10 cellular contexts compared by ENCODE assay signal in genomic region chr7:27106181-27106905, GRCh38. TPM values are rescaled to one million over a fixed set of nuclear protein-coding genes. Genes with fewer than 3 reads are reported as not detected.
DNase-seq lines count a peak whose midpoint lies in the region; ATAC-seq, FAIRE-seq and TF ChIP-seq lines count a peak whose summit lies in the region.
"Had no signal": no experiment of that assay in that cellular context is flagged by ENCODE, and none has a peak within 500 bp of the region (broad histone marks: within the 10 kb centered on the region; RNA-seq: fewer than 3 reads in every experiment).

No MANE protein-coding gene starts in this region.

- no peak overlapping the region for H3K4ac ChIP-seq in trophoblast cell (ENCODE audit: low read depth, low read length)

- no peak overlapping the region for H3K18ac ChIP-seq in trophoblast cell (ENCODE audit: low read length)

- H3K36me3 Mint-ChIP-seq in astrocyte (ENCODE audit: low read depth, unreplicated experiment) = peaks cover 6% of the 10 kb centered on the region

- peak overlapping the region; percentile 41 for H3K4me3 ChIP-seq in astrocyte (ENCODE audit: insufficient read depth, low read depth, low read length)
- H3K4me3 ChIP-seq in trophoblast cell (ENCODE audit: low read depth, low read length) = no peak overlapping the region
- H3K4me3 ChIP-seq in Karpas-422 (ENCODE audit: low read length) = no peak overlapping the region

- no CpG with 5 or more reads among the region's 44 CpGs for WGBS in trophoblast cell (ENCODE audit: extremely low coverage, insufficient coverage, insufficient read length)

- DNase-seq in DMS53 (lab: John Stamatoyannopoulos, UW) (peak; percentile 85), astrocyte (ENCODE audit: low read depth) (peak; percentile 52), islet precursor cell (peak; percentile 85), trophoblast cell (peak in 1 of 2 donors; percentile 48), Karpas-422 (no peak), HuH-7 (ENCODE audit: low spot score) (no peak)
- no peak for DNase-seq in activated CD4-positive, alpha-beta T cell treated with anti-CD3 and anti-CD28 coated beads for 1 hour
- DNase-seq: NCI-H1694 had no signal

- no peak overlapping the region for H4K12ac ChIP-seq in trophoblast cell (ENCODE audit: low read depth, low read length)

- H3K4me1 ChIP-seq in astrocyte (ENCODE audit: insufficient read depth, low read length) = peaks cover 42% of the 10 kb centered on the region
- H3K4me1 ChIP-seq in trophoblast cell (ENCODE audit: control insufficient read depth in 1 of 2, insufficient read depth in 2 of 2, low read length in 2 of 2) = peaks cover 6 to 7% of the 10 kb centered on the region in 2 experiments
- H3K4me1 ChIP-seq in Karpas-422 (ENCODE audit: low read length) = no peaks in the 10 kb centered on the region

- H3K27ac ChIP-seq in astrocyte (ENCODE audit: low read depth, low read length) = peak overlapping the region; percentile 65
- no peak overlapping the region for H3K27ac ChIP-seq in trophoblast cell (ENCODE audit: low read depth, low read length)
- no peak overlapping the region for H3K27ac ChIP-seq in Karpas-422 (ENCODE audit: low read length)
- H3K27ac ChIP-seq: C4-2B had no signal

- H3K27ac Mint-ChIP-seq in astrocyte (ENCODE audit: unreplicated experiment) = no peak overlapping the region

- no peaks in the 10 kb centered on the region for H3K9me2 ChIP-seq in Karpas-422 (replicated peaks; ENCODE audit: insufficient read depth, low read length)

- H3K36me3 ChIP-seq in astrocyte (ENCODE audit: insufficient read depth, low read length) (no peaks in the 10 kb centered on the region), trophoblast cell (ENCODE audit: control insufficient read depth in 1 of 2, insufficient read depth in 2 of 2, low read length in 2 of 2) (no peaks in the 10 kb centered on the region), Karpas-422 (ENCODE audit: insufficient read depth, low read length) (no peaks in the 10 kb centered on the region)

- no peaks in the 10 kb centered on the region for H3K4me1 Mint-ChIP-seq in astrocyte (ENCODE audit: low read depth, unreplicated experiment)

- H3K9ac ChIP-seq in astrocyte (ENCODE audit: low read length) (peak overlapping the region; percentile 68), trophoblast cell (ENCODE audit: low read length) (no peak overlapping the region), Karpas-422 (ENCODE audit: low read length) (no peak overlapping the region)

- H4K20me1 ChIP-seq in astrocyte (ENCODE audit: insufficient read depth, low read length) (no peaks in the 10 kb centered on the region), Karpas-422 (ENCODE audit: insufficient read depth, low read depth, low read length) (0 out of 2 replicates have a peak, but pooled peaks cover 8% of the 10 kb centered on the region)

- no peak for TF ChIP-seq CTCF in astrocyte (IDR thresholded peaks at IDR 0.05; ENCODE audit: insufficient read depth, low read depth, low read length)

- FAIRE-seq in astrocyte (lab: Jason Lieb, UNC) = no peak

- peaks cover 64% of the 10 kb centered on the region for H3K27me3 ChIP-seq in astrocyte (ENCODE audit: insufficient read depth, low read length)
- H3K27me3 ChIP-seq in trophoblast cell (ENCODE audit: insufficient read depth, low read length) = peaks cover 92% of the 10 kb centered on the region
- H3K27me3 ChIP-seq in Karpas-422 (ENCODE audit: low read length) = no peaks in the 10 kb centered on the region

- H3K9me3 ChIP-seq in astrocyte (ENCODE audit: insufficient read depth, low read depth, low read length) (no peaks in the 10 kb centered on the region), trophoblast cell (ENCODE audit: insufficient read depth, low read depth, low read length) (peaks cover 18% of the 10 kb centered on the region), Karpas-422 (ENCODE audit: low read length) (no peaks in the 10 kb centered on the region)

- H3K4me3 Mint-ChIP-seq in astrocyte (ENCODE audit: unreplicated experiment) = no peak overlapping the region

- H2BK120ac ChIP-seq in trophoblast cell (ENCODE audit: insufficient read depth, low read length, poor library complexity) = no peak overlapping the region

- H3K79me1 ChIP-seq in trophoblast cell (ENCODE audit: low read length) = no peaks in the 10 kb centered on the region

- no peak overlapping the region for H3K23ac ChIP-seq in trophoblast cell (ENCODE audit: low read length)

- H3K9me3 Mint-ChIP-seq in astrocyte (ENCODE audit: unreplicated experiment) = peaks cover 38% of the 10 kb centered on the region

- H2AFZ ChIP-seq in astrocyte (ENCODE audit: low read depth, low read length) = no peak overlapping the region
- H2AFZ ChIP-seq in trophoblast cell (ENCODE audit: insufficient read depth, low read length, poor library complexity) = no peak overlapping the region
- no peak overlapping the region for H2AFZ ChIP-seq in Karpas-422 (ENCODE audit: low read length)

- no peak overlapping the region for H2BK12ac ChIP-seq in trophoblast cell (ENCODE audit: low read length)

- H3K79me2 ChIP-seq in astrocyte (ENCODE audit: insufficient read depth, low read length) (peaks cover 24% of the 10 kb centered on the region), trophoblast cell (ENCODE audit: control insufficient read depth, insufficient read depth, low read length, poor library complexity) (no peaks in the 10 kb centered on the region), Karpas-422 (ENCODE audit: low read length) (no peaks in the 10 kb centered on the region)

- no peak overlapping the region for H4K91ac ChIP-seq in trophoblast cell (ENCODE audit: low read depth, low read length)

- H3K27me3 Mint-ChIP-seq in astrocyte (ENCODE audit: low read depth, unreplicated experiment) = peaks cover 88% of the 10 kb centered on the region

- no peak overlapping the region for H3K14ac ChIP-seq in trophoblast cell (ENCODE audit: low read length)

- H2AK5ac ChIP-seq in trophoblast cell (ENCODE audit: low read length) = no peak overlapping the region

- H2BK5ac ChIP-seq in trophoblast cell (ENCODE audit: low read depth, low read length, poor library complexity) = no peak overlapping the region

- no peak overlapping the region for H4K8ac ChIP-seq in trophoblast cell (ENCODE audit: low read depth, low read length)

- H3K4me2 ChIP-seq in astrocyte (ENCODE audit: low read length) (peak overlapping the region; percentile 91), trophoblast cell (ENCODE audit: low read length) (peak overlapping the region; percentile 23), Karpas-422 (ENCODE audit: low read depth, low read length, poor library complexity, severe bottlenecking) (no peak overlapping the region)

- no peak for ATAC-seq in HG03521 (IDR thresholded peaks at IDR 0.05; ENCODE audit: unreplicated experiment)

RNA-seq across cellular contexts. Expression of gene HOXA2, which starts 3.9 kb away (rescaled TPM):
- total RNA-seq in astrocyte = not detected in 2 replicates
- polyA plus RNA-seq in trophoblast cell (2013) = not detected in 2 replicates
- 0.41 and 0.47 TPM in 2 replicates for total RNA-seq in Karpas-422 (2014; rRNA removed; shearing (Covaris generic); ENCODE audit: low replicate concordance)

RNA-seq across cellular contexts. Expression of gene HOXA1, which starts 10.5 kb away (rescaled TPM):
- 0.23 TPM in 1 of 2 replicates, not detected in the other for total RNA-seq in astrocyte
- 0.05 and 0.06 TPM in 2 replicates for polyA plus RNA-seq in trophoblast cell (2013)
- total RNA-seq in Karpas-422 (2014; rRNA removed; shearing (Covaris generic); ENCODE audit: low replicate concordance) = 4.1 and 4.4 TPM in 2 replicates

RNA-seq across cellular contexts. Expression of gene HOXA4, which starts 24.2 kb away (rescaled TPM):
- total RNA-seq in astrocyte = not detected in 2 replicates
- polyA plus RNA-seq in trophoblast cell (2013) = 0.03 TPM in 1 of 2 replicates, not detected in the other
- total RNA-seq in Karpas-422 (2014; rRNA removed; shearing (Covaris generic); ENCODE audit: low replicate concordance) = 0.79 TPM in 1 of 2 replicates, not detected in the other

RNA-seq across cellular contexts. Expression of gene HOXA5, which starts 37.1 kb away (rescaled TPM):
- not detected in 2 replicates for total RNA-seq in astrocyte
- polyA plus RNA-seq in trophoblast cell (2013) = not detected in 2 replicates
- 3.6 and 4.1 TPM in 2 replicates for total RNA-seq in Karpas-422 (2014; rRNA removed; shearing (Covaris generic); ENCODE audit: low replicate concordance)

RNA-seq across cellular contexts. Expression of gene HOXA6, which starts 41.2 kb away (rescaled TPM):
- not detected in 2 replicates for total RNA-seq in astrocyte
- not detected in 2 replicates for polyA plus RNA-seq in trophoblast cell (2013)
- 3.4 and 8.4 TPM in 2 replicates for total RNA-seq in Karpas-422 (2014; rRNA removed; shearing (Covaris generic); ENCODE audit: low replicate concordance)

Comparison
In these comparisons a context has a peak if more than half of its experiments do, and no peak if none do; other contexts are left out.
1. DNase-seq: peak in DMS53 (single experiment), astrocyte (single experiment) and islet precursor cell (single experiment); none in Karpas-422 (single experiment), HuH-7 (single experiment) and activated CD4-positive, alpha-beta T cell treated with anti-CD3 and anti-CD28 coated beads for 1 hour (single experiment).